Comparison of ENCODE assay signal across 1 cellular context in genomic region chr12:48351022-48351708, GRCh38.
TF ChIP-seq lines count a peak whose summit lies in the region.

No MANE protein-coding gene starts in this region.

TF ChIP-seq in HepG2, 621 proteins besides CTCF, POLR2A, EP300 and RAD21 (continued from another document and continues in another):
- TF ChIP-seq TBL1XR1 (IDR thresholded peaks at IDR 0.05; ENCODE audit: borderline replicate concordance, low read length, partially characterized antibody) (no peak), ZNF496 (CRISPR knock-in tag; IDR thresholded peaks at IDR 0.05; ENCODE audit: insufficient replicate concordance) (no peak), ZNF737 (CRISPR knock-in tag; IDR thresholded peaks at IDR 0.05; ENCODE audit: borderline replicate concordance) (no peak), MED13 (CRISPR knock-in tag; IDR thresholded peaks at IDR 0.05) (no peak), TEAD2 (CRISPR knock-in tag; IDR thresholded peaks at IDR 0.05) (no peak), ZNF335 (CRISPR knock-in tag; IDR thresholded peaks at IDR 0.05) (no peak), HMGXB3 (CRISPR knock-in tag; IDR thresholded peaks at IDR 0.05; ENCODE audit: borderline replicate concordance) (no peak), SNAPC4 (CRISPR knock-in tag; IDR thresholded peaks at IDR 0.05) (no peak), ZNF142 (CRISPR knock-in tag; IDR thresholded peaks at IDR 0.05) (no peak), SKI (IDR thresholded peaks at IDR 0.05; ENCODE audit: partially characterized antibody) (peak; percentile 11), ZNF253 (CRISPR knock-in tag; IDR thresholded peaks at IDR 0.05; ENCODE audit: borderline replicate concordance) (no peak), ELF3 (CRISPR knock-in tag; IDR thresholded peaks at IDR 0.05) (no peak), ZNF280B (CRISPR knock-in tag; IDR thresholded peaks at IDR 0.05; ENCODE audit: borderline replicate concordance) (no peak; the same call in 1 of the 2 replicates), CREM (IDR thresholded peaks at IDR 0.05) (no peak), CREM (CRISPR knock-in tag; IDR thresholded peaks at IDR 0.05) (no peak), TCF12 (IDR thresholded peaks at IDR 0.05) (no peak), TCF12 (CRISPR knock-in tag; IDR thresholded peaks at IDR 0.05) (no peak), CEBPG (CRISPR knock-in tag; IDR thresholded peaks at IDR 0.05) (peak; percentile 97), PAXIP1 (CRISPR knock-in tag; conservative IDR thresholded peaks at IDR 0.05) (no peak), NONO (IDR thresholded peaks at IDR 0.05) (no peak), NONO (CRISPR knock-in tag; conservative IDR thresholded peaks at IDR 0.05) (no peak), SSRP1 (CRISPR knock-in tag; IDR thresholded peaks at IDR 0.05) (no peak), NFKB2 (CRISPR knock-in tag; IDR thresholded peaks at IDR 0.05; ENCODE audit: borderline replicate concordance) (peak; percentile 35; the same call in 1 of the 2 replicates), NCOA2 (CRISPR knock-in tag; IDR thresholded peaks at IDR 0.05) (no peak), HOXA3 (CRISPR knock-in tag; IDR thresholded peaks at IDR 0.05) (no peak; the same call in 1 of the 2 replicates), ZNF101 (CRISPR knock-in tag; IDR thresholded peaks at IDR 0.05; ENCODE audit: borderline replicate concordance, low read depth) (no peak), SIX4 (CRISPR knock-in tag; IDR thresholded peaks at IDR 0.05) (no peak), ZNF510 (CRISPR knock-in tag; IDR thresholded peaks at IDR 0.05; ENCODE audit: low read depth) (no peak), ZNF709 (CRISPR knock-in tag; IDR thresholded peaks at IDR 0.05) (no peak; the same call in 1 of the 2 replicates), JARID2 (CRISPR knock-in tag; IDR thresholded peaks at IDR 0.05; ENCODE audit: insufficient replicate concordance) (no peak), KDM6A (CRISPR knock-in tag; IDR thresholded peaks at IDR 0.05; ENCODE audit: low read depth) (no peak), NFIC (IDR thresholded peaks at IDR 0.05; ENCODE audit: low read length) (no peak), NCOR1 (IDR thresholded peaks at IDR 0.05; ENCODE audit: borderline replicate concordance, low read length) (no peak), HOXA9 (CRISPR knock-in tag; IDR thresholded peaks at IDR 0.05; ENCODE audit: borderline replicate concordance) (no peak), MNT (IDR thresholded peaks at IDR 0.05) (no peak), HMGA1 (CRISPR knock-in tag; conservative IDR thresholded peaks at IDR 0.05) (no peak), ZNF605 (CRISPR knock-in tag; IDR thresholded peaks at IDR 0.05) (no peak)
